Comparison of ENCODE assay signal across 8 cellular contexts in genomic region chr20:36792422-36792821, GRCh38. TPM values are rescaled to one million over a fixed set of nuclear protein-coding genes. Genes with fewer than 3 reads are reported as not detected.
DNase-seq lines count a peak whose midpoint lies in the region; ATAC-seq and TF ChIP-seq lines count a peak whose summit lies in the region.

No MANE protein-coding gene starts in this region.

- H4K20me1 ChIP-seq in MM.1S (ENCODE audit: insufficient read depth, low read length): no peaks in the 10 kb centered on the region

- no peak overlapping the region for H3K4me2 ChIP-seq in MM.1S (ENCODE audit: low read depth, low read length)

- H3F3A ChIP-seq in MM.1S (ENCODE audit: insufficient read depth, low read length): no peaks in the 10 kb centered on the region

- DNase-seq in NCI-H1417 (lab: John Stamatoyannopoulos, UW) (peak in 2 of 3 experiments; percentile 17 to 65), NCI-H1417 treated with DMSO at 0.1 percent for 48 hours (lab: John Stamatoyannopoulos, UW) (no peak), MM.1S (peak; percentile 31), amniotic epithelial cell (ENCODE audit: low read depth) (peak; percentile 62), islet precursor cell (peak; percentile 96), lower leg skin (ENCODE audit: low spot score in 2 of 2) (no peak)

- no peaks in the 10 kb centered on the region for H3K36me3 ChIP-seq in MM.1S (replicated peaks; ENCODE audit: insufficient read depth, low read length)

- H3K9ac ChIP-seq in MM.1S (ENCODE audit: low read length): no peak overlapping the region

- WGBS in lower leg skin, 2 donors: 64 to 80% methylated on average over 3 of the region's 3 CpGs

- H3K9me2 ChIP-seq in MM.1S (replicated peaks; ENCODE audit: insufficient read depth, low read length): no peaks in the 10 kb centered on the region

- no peaks in the 10 kb centered on the region for H3K4me1 ChIP-seq in MM.1S (ENCODE audit: low read length)

- ATAC-seq in HG03571 (IDR thresholded peaks at IDR 0.05; ENCODE audit: unreplicated experiment): no peak
- ATAC-seq in HG03457 (IDR thresholded peaks at IDR 0.05; ENCODE audit: unreplicated experiment): no peak

- no peaks in the 10 kb centered on the region for H3K79me2 ChIP-seq in MM.1S (ENCODE audit: low read length)

- no peak overlapping the region for H3K4me3 ChIP-seq in MM.1S (ENCODE audit: low read length)
- no peak overlapping the region for H3K4me3 ChIP-seq in lower leg skin (ENCODE audit: low read depth, poor library complexity, severe bottlenecking)

- TF ChIP-seq CTCF in MM.1S (IDR thresholded peaks at IDR 0.05; ENCODE audit: low read length) (peak; percentile 21; the same call in 1 of the 2 replicates), lower leg skin (IDR thresholded peaks at IDR 0.05) (no peak)

- H3K9me3 ChIP-seq in MM.1S (replicated peaks; ENCODE audit: insufficient read depth, low read length): no peaks in the 10 kb centered on the region

- H3K27ac ChIP-seq in MM.1S (ENCODE audit: low read length): no peak overlapping the region

- no peak overlapping the region for H2AFZ ChIP-seq in MM.1S (ENCODE audit: low read length)

- no peak for TF ChIP-seq POLR2A in lower leg skin (IDR thresholded peaks at IDR 0.05)

- no peaks in the 10 kb centered on the region for H3K27me3 ChIP-seq in MM.1S (replicated peaks; ENCODE audit: insufficient read depth, low read length)

- intact Hi-C loops in lower leg skin (cut with DNase I; ENCODE audit: low total_unique reads): no loop called here

RNA-seq across cellular contexts. Expression of gene DSN1, which starts 18.9 kb away (rescaled TPM):
- 10 to 100 TPM in 1 of 4 donors, 1 to 10 TPM in 3; 7.9 to 11.6 (median 9.0) TPM for total RNA-seq in lower leg skin

RNA-seq across cellular contexts. Expression of gene NDRG3, which starts 46.5 kb away (rescaled TPM):
- 10 to 100 TPM; 16.6 to 21.8 (median 19.8) TPM for total RNA-seq in lower leg skin

Comparison
In these comparisons a context has a peak if more than half of its experiments do, and no peak if none do; other contexts are left out.
1. DNase-seq: peak in NCI-H1417 (2 of 3), MM.1S (single experiment), amniotic epithelial cell (single experiment) and islet precursor cell (single experiment); none in NCI-H1417 treated with DMSO at 0.1 percent for 48 hours (single experiment) and lower leg skin (0 of 2).